9 cellular contexts compared by ENCODE assay signal in genomic region chr1:212470059-212470458, GRCh38. TPM values are rescaled to one million over a fixed set of nuclear protein-coding genes. Genes with fewer than 3 reads are reported as not detected.
DNase-seq lines count a peak whose midpoint lies in the region; ATAC-seq and TF ChIP-seq lines count a peak whose summit lies in the region.
"Had no signal": no experiment of that assay in that cellular context is flagged by ENCODE, and none has a peak within 500 bp of the region (broad histone marks: within the 10 kb centered on the region; RNA-seq: fewer than 3 reads in every experiment).

No MANE protein-coding gene starts in this region.

- no peaks in the 10 kb centered on the region for H3K36me3 Mint-ChIP-seq in osteocyte (ENCODE audit: unreplicated experiment)

- peaks cover 9% of the 10 kb centered on the region for H3K4me1 Mint-ChIP-seq in osteocyte (ENCODE audit: unreplicated experiment)

- TF ChIP-seq CTCF in AG09319 (IDR thresholded peaks at IDR 0.05; ENCODE audit: low read depth, low read length) (no peak), foreskin fibroblast (IDR thresholded peaks at IDR 0.05; ENCODE audit: low read depth, low read length) (no peak), osteocyte (IDR thresholded peaks at IDR 0.05) (no peak)

- DNase-seq in AG09319 (ENCODE audit: extremely low read depth, low read depth), result peak; percentile 94
- DNase-seq in SK-MEL-5 (ENCODE audit: low read depth, low spot score), result peak; percentile 99
- peak; percentile 94 to 97 for DNase-seq in foreskin fibroblast
- DNase-seq in osteocyte (ENCODE audit: extremely low spot score, unreplicated experiment), result peak; percentile 88
- no peak for DNase-seq in activated CD4-positive, alpha-beta T cell treated with anti-CD3 and anti-CD28 coated beads for 1 hour
- DNase-seq in activated T-cell treated with anti-CD3 and anti-CD28 coated beads, Interleukin-2, amount 50 U/mL, for 48 hours, result no peak
- no peak for DNase-seq in T-helper 2 cell
- DNase-seq: KG1 had no signal

- no peaks in the 10 kb centered on the region for H3K9me3 Mint-ChIP-seq in osteocyte (ENCODE audit: unreplicated experiment)

- in situ Hi-C loops in SK-MEL-5 (cut with HindIII; ENCODE audit: low pct_unique_long_range_greater_than_20kb, low sequenced_read_pairs), result no loop called here

- H3K4me3 Mint-ChIP-seq in osteocyte (ENCODE audit: unreplicated experiment), result peak overlapping the region; percentile 39

- H3K4me3 ChIP-seq in foreskin fibroblast (ENCODE audit: low read depth in 1 of 2, low read length in 2 of 2), result no peak overlapping the region

- peak overlapping the region; percentile 91 for H3K27ac Mint-ChIP-seq in osteocyte (ENCODE audit: unreplicated experiment)

- ATAC-seq in GM19023 (IDR thresholded peaks at IDR 0.05; ENCODE audit: unreplicated experiment), result no peak

- H3K27me3 Mint-ChIP-seq in osteocyte (ENCODE audit: unreplicated experiment), result peaks cover 6% of the 10 kb centered on the region

RNA-seq across cellular contexts. Expression of gene NENF, which starts 37.3 kb away (rescaled TPM):
- 102 and 114 TPM in 2 replicates for total RNA-seq in SK-MEL-5 (2014; rRNA removed; shearing (Covaris generic))
- polyA plus RNA-seq in SK-MEL-5 (2015; cell fraction: cytosol; rRNA removed), result 85.4 and 143 TPM in 2 replicates
- 7.4 and 21.7 TPM in 2 replicates for polyA plus RNA-seq in SK-MEL-5 (2015; cell fraction: nucleus; rRNA removed)
- total RNA-seq in osteocyte, result 55.9 and 57.8 TPM in 2 replicates

RNA-seq across cellular contexts. Expression of gene PACC1, which starts 55.4 kb away (rescaled TPM):
- total RNA-seq in SK-MEL-5 (2014; rRNA removed; shearing (Covaris generic)), result 23.8 and 27.4 TPM in 2 replicates
- polyA plus RNA-seq in SK-MEL-5 (2015; cell fraction: cytosol; rRNA removed), result 22.0 and 26.6 TPM in 2 replicates
- polyA plus RNA-seq in SK-MEL-5 (2015; cell fraction: nucleus; rRNA removed), result 10.4 and 17.7 TPM in 2 replicates
- total RNA-seq in osteocyte, result 9.9 and 11.4 TPM in 2 replicates

Comparison
In these comparisons a context has a peak if more than half of its experiments do, and no peak if none do; other contexts are left out.
1. DNase-seq: peak in AG09319 (single experiment), SK-MEL-5 (single experiment), foreskin fibroblast (2 of 2) and osteocyte (single experiment); none in activated CD4-positive, alpha-beta T cell treated with anti-CD3 and anti-CD28 coated beads for 1 hour (single experiment), activated T-cell treated with anti-CD3 and anti-CD28 coated beads, Interleukin-2, amount 50 U/mL, for 48 hours (0 of 2) and T-helper 2 cell (0 of 5).